20 cellular contexts compared by ENCODE assay signal in the genomic region with DNA sequence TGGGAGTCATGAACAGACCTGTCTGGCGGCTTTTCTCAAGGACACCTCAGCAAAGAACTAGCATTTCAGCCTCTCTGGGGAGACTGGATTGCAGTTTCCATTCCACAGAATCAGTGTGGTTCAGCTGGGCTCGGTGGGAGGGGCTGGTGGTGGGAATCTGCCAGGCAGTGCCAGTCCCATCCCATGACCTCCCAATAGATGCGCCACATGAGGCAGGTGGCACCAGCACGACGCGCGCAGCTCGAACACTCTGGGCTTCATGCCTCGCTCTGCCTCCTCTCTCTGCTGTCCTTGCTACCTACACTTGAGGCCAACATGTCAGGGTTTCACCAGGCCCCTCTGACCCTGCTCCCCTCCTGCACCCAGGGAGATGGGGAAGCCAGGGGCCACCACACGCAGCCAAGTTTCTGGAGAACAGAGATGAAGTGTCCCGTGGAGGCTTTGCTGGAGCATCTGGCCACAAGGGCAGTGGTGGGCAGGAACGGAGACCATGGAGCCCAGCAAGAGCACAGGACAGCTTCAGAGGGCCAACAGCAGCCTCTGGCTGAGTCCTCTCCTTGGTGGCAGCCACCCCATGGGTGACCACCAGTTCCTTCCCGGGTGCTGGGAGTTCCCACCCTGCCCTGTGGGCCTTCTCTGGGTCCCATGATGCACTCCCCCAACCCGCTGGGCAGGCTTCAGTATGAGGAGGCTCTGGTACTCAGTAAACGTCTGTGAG. TPM values are rescaled to one million over a fixed set of nuclear protein-coding genes. Genes with fewer than 3 reads are reported as not detected.
DNase-seq lines count a peak whose midpoint lies in the region; ATAC-seq and FAIRE-seq lines count a peak whose summit lies in the region.
"Had no signal": no experiment of that assay in that cellular context is flagged by ENCODE, and none has a peak within 500 bp of the region (broad histone marks: within the 10 kb centered on the region; RNA-seq: fewer than 3 reads in every experiment).

No MANE protein-coding gene starts in this region.

- no peak for FAIRE-seq in frontal cortex (lab: Jason Lieb, UNC)

- H3K27ac ChIP-seq in CD4-positive, CD25-positive, alpha-beta regulatory T cell (ENCODE audit: insufficient read depth, low read length, poor library complexity, severe bottlenecking) = no peak overlapping the region

- H3K4me1 ChIP-seq in CD4-positive, CD25-positive, alpha-beta regulatory T cell (ENCODE audit: control insufficient read depth, insufficient read depth, low read length, poor library complexity, severe bottlenecking) = peaks cover 15% of the 10 kb centered on the region

- no peaks in the 10 kb centered on the region for H3K27me3 ChIP-seq in CD4-positive, CD25-positive, alpha-beta regulatory T cell (ENCODE audit: control insufficient read depth, insufficient read depth, low read length)
- H3K27me3 ChIP-seq: tibial artery had no signal

- DNase-seq in CD4-positive, CD25-positive, alpha-beta regulatory T cell = no peak
- DNase-seq in NCI-H510A (lab: John Stamatoyannopoulos, UW) (peak; percentile 24), frontal cortex (ENCODE audit: low spot score in 2 of 2) (peak; percentile 58 to 84), nucleus accumbens (lab: John Stamatoyannopoulos, UW) (peak in 51 of 56 donors; percentile 11 to 86 (median 73)), HPDE6-E6E7 (ENCODE audit: extremely low spot score) (no peak), mesenteric fat pad (ENCODE audit: low spot score) (no peak), iPS-NIHi7 (ENCODE audit: extremely low spot score) (no peak)
- DNase-seq: activated CD4-positive, alpha-beta T cell treated with anti-CD3 and anti-CD28 coated beads for 4 hours; activated CD8-positive, alpha-beta memory T cell treated with anti-CD3 and anti-CD28 coated beads, Interleukin-2, amount 50 U/mL, for 4 hours; activated effector memory CD4-positive, alpha-beta T cell treated with anti-CD3 and anti-CD28 coated beads, Interleukin-2, amount 50 U/mL, for 16 hours; endodermal cell; KG1; kidney glomerular epithelial cell; NCI-H187 treated with DMSO at 0.1 percent for 48 hours; retina; tibial artery had no signal

- no peaks in the 10 kb centered on the region for H3K36me3 Mint-ChIP-seq in CD4-positive, CD25-positive, alpha-beta regulatory T cell
- H3K36me3 Mint-ChIP-seq: mesothelial cell of epicardium had no signal

- H3K27ac Mint-ChIP-seq in CD4-positive, CD25-positive, alpha-beta regulatory T cell = peak overlapping the region in 2 of 3 donors; percentile 15 to 52
- H3K27ac Mint-ChIP-seq: endodermal cell had no signal

- H3K9me3 Mint-ChIP-seq in CD4-positive, CD25-positive, alpha-beta regulatory T cell = peaks cover 0 to 1% (median 0%) of the 10 kb centered on the region in 7 donors
- H3K9me3 Mint-ChIP-seq: endodermal cell, mesothelial cell of epicardium, neural crest cell had no signal

- no peaks in the 10 kb centered on the region for H3K9me3 ChIP-seq in CD4-positive, CD25-positive, alpha-beta regulatory T cell (ENCODE audit: control insufficient read depth in 2 of 2, low read length in 2 of 2)
- H3K9me3 ChIP-seq: tibial artery had no signal

- peak overlapping the region in 1 of 4 donors; percentile 66 for H3K4me3 Mint-ChIP-seq in CD4-positive, CD25-positive, alpha-beta regulatory T cell
- H3K4me3 Mint-ChIP-seq: endodermal cell had no signal

- peaks cover 0 to 12% (median 0%) of the 10 kb centered on the region in 4 donors for H3K4me1 Mint-ChIP-seq in CD4-positive, CD25-positive, alpha-beta regulatory T cell
- H3K4me1 Mint-ChIP-seq: endodermal cell had no signal

- no peak for ATAC-seq in CD4-positive, CD25-positive, alpha-beta regulatory T cell (ENCODE audit: low read depth in 2 of 2)
- ATAC-seq in GM18517 (IDR thresholded peaks at IDR 0.05; ENCODE audit: unreplicated experiment) = no peak

- no peak overlapping the region for H3K4me3 ChIP-seq in CD4-positive, CD25-positive, alpha-beta regulatory T cell (ENCODE audit: low read depth, low read length)
- H3K4me3 ChIP-seq: tibial artery had no signal

- peaks cover 23% of the 10 kb centered on the region for H3K27me3 Mint-ChIP-seq in CD4-positive, CD25-positive, alpha-beta regulatory T cell

- no peaks in the 10 kb centered on the region for H3K36me3 ChIP-seq in CD4-positive, CD25-positive, alpha-beta regulatory T cell (ENCODE audit: control insufficient read depth, insufficient read depth, low read length)

RNA-seq across cellular contexts. Expression of a gene that starts 2.3 kb away (rescaled TPM):
- total RNA-seq in CD4-positive, CD25-positive, alpha-beta regulatory T cell = 0.07 TPM
- polyA plus RNA-seq in CD4-positive, CD25-positive, alpha-beta regulatory T cell = not detected
- total RNA-seq in frontal cortex (4.9 TPM), mesenteric fat pad (6.2 TPM)
- total RNA-seq: NCI-H460 had no signal

RNA-seq across cellular contexts. Expression of a gene that starts 25.0 kb away (rescaled TPM):
- total RNA-seq in CD4-positive, CD25-positive, alpha-beta regulatory T cell = 48.4 TPM
- 10 to 100 TPM; 42.6 to 54.3 (median 45.2) TPM for polyA plus RNA-seq in CD4-positive, CD25-positive, alpha-beta regulatory T cell
- 60.7 TPM for total RNA-seq in frontal cortex
- total RNA-seq in mesenteric fat pad = 49.8 TPM

Comparison
In these comparisons a context has a peak if more than half of its experiments do, and no peak if none do; other contexts are left out.
1. DNase-seq: peak in NCI-H510A (single experiment), frontal cortex (2 of 2) and nucleus accumbens (51 of 56); none in CD4-positive, CD25-positive, alpha-beta regulatory T cell (0 of 3), HPDE6-E6E7 (single experiment), mesenteric fat pad (single experiment) and iPS-NIHi7 (single experiment).